In genomic region chr12:53995311-53996187, GRCh38 we compare ENCODE assay signal across 1 cellular context.
TF ChIP-seq lines count a peak whose summit lies in the region.

No MANE protein-coding gene starts in this region.

TF ChIP-seq in K562, 482 proteins besides CTCF, POLR2A, EP300 and RAD21 (continued from another document and continues in another):
- TF ChIP-seq E2F8 (IDR thresholded peaks at IDR 0.05; ENCODE audit: low read depth, partially characterized antibody) (no peak), KDM2B (CRISPR knock-in tag; IDR thresholded peaks at IDR 0.05) (no peak), GTF2B (IDR thresholded peaks at IDR 0.05; ENCODE audit: extremely low read depth, insufficient read length) (no peak), CHAMP1 (IDR thresholded peaks at IDR 0.05) (no peak), RBM15 (IDR thresholded peaks at IDR 0.05; ENCODE audit: insufficient read depth, low read length) (no peak), ZNF592 (IDR thresholded peaks at IDR 0.05) (peak; percentile 27; the same call in 1 of the 2 replicates), MEF2D (tag; conservative IDR thresholded peaks at IDR 0.05; ENCODE audit: low read depth) (no peak), ATF2 (CRISPR knock-in tag; IDR thresholded peaks at IDR 0.05) (no peak), CREB3L1 (IDR thresholded peaks at IDR 0.05; ENCODE audit: borderline replicate concordance, low read depth) (peak; percentile 55; the same call in 1 of the 2 replicates), ZNF311 (CRISPR knock-in tag; IDR thresholded peaks at IDR 0.05) (no peak), NFE2L1 (tag; IDR thresholded peaks at IDR 0.05; ENCODE audit: borderline replicate concordance, low read depth) (no peak), NCOA4 (IDR thresholded peaks at IDR 0.05; ENCODE audit: partially characterized antibody) (no peak), ZNF274 (IDR thresholded peaks at IDR 0.05; ENCODE audit: borderline replicate concordance, low read depth, low read length) (no peak), ZNF764 (CRISPR knock-in tag; IDR thresholded peaks at IDR 0.05; ENCODE audit: low read depth) (no peak), ELF1 (tag; IDR thresholded peaks at IDR 0.05) (peak; percentile 74), ZMIZ1 (IDR thresholded peaks at IDR 0.05; ENCODE audit: low read depth in 2 of 2, low read length in 2 of 2) (no peak), SP2 (IDR thresholded peaks at IDR 0.05; ENCODE audit: extremely low read depth, low read depth, low read length, poor library complexity, severe bottlenecking) (no peak), SETDB1 (IDR thresholded peaks at IDR 0.05; ENCODE audit: low read length) (no peak), GTF3C2 (IDR thresholded peaks at IDR 0.05; ENCODE audit: borderline replicate concordance, extremely low read depth, insufficient read length) (no peak), CREB5 (CRISPR knock-in tag; IDR thresholded peaks at IDR 0.05) (no peak), ZKSCAN8 (CRISPR knock-in tag; IDR thresholded peaks at IDR 0.05) (no peak), NCOA2 (IDR thresholded peaks at IDR 0.05; ENCODE audit: partially characterized antibody in 2 of 2) (no peak), ARNT (IDR thresholded peaks at IDR 0.05) (no peak), BRD4 (IDR thresholded peaks at IDR 0.05) (no peak), MTA1 (IDR thresholded peaks at IDR 0.05; ENCODE audit: borderline replicate concordance) (0 out of 2 replicates have a peak, but pooled peaks have one; percentile 13), DMBX1 (CRISPR knock-in tag; IDR thresholded peaks at IDR 0.05; ENCODE audit: borderline replicate concordance) (no peak), MXD1 (CRISPR knock-in tag; IDR thresholded peaks at IDR 0.05; ENCODE audit: borderline replicate concordance, poor library complexity, severe bottlenecking) (no peak), TBP (optimal IDR thresholded peaks at IDR 0.05; ENCODE audit: low read depth, low read length) (peak; percentile 58), ZNF184 (CRISPR knock-in tag; IDR thresholded peaks at IDR 0.05) (no peak), ZFP30 (CRISPR knock-in tag; IDR thresholded peaks at IDR 0.05; ENCODE audit: borderline replicate concordance) (no peak), ATF1 (CRISPR knock-in tag; IDR thresholded peaks at IDR 0.05) (no peak), ATF1 (tag; IDR thresholded peaks at IDR 0.05) (peak; percentile 50)
